Comparison of ENCODE assay signal across 8 cellular contexts in the genomic region with DNA sequence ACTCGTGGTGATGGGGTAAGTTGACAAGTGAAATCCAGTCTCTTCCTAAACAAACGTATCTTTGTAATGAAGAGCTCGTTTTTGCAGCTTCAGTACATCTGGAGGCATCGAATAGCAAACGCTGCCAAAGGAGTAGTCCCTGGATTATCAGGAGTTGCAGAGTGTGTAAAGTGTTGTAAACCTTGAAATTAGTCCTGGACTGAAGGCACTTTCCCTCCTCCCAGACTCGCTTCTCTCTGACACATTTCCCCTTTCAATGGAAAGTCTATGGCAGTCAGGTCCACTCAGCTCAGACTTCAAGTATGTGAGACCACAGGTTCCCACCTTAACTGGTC. TPM values are rescaled to one million over a fixed set of nuclear protein-coding genes. Genes with fewer than 3 reads are reported as not detected.
DNase-seq lines count a peak whose midpoint lies in the region; ATAC-seq and TF ChIP-seq lines count a peak whose summit lies in the region.

No MANE protein-coding gene starts in this region.

- H3K9ac ChIP-seq in GM23248 (no peak overlapping the region), skeletal muscle tissue (ENCODE audit: low read depth in 1 of 3, low read length in 3 of 3) (peak overlapping the region in 1 of 3 donors; percentile 65)

- peaks cover 11% of the 10 kb centered on the region for H3K9me3 Mint-ChIP-seq in glutamatergic neuron (ENCODE audit: unreplicated experiment)

- H3K79me2 ChIP-seq in GM23248 (ENCODE audit: insufficient read depth), result peaks cover 34% of the 10 kb centered on the region

- H3F3A ChIP-seq in GM23248 (ENCODE audit: insufficient read depth), result peaks cover 28% of the 10 kb centered on the region

- peak overlapping the region; percentile 69 for H3K4me2 ChIP-seq in GM23248 (ENCODE audit: unreplicated experiment)

- H3K27me3 ChIP-seq in GM23248 (replicated peaks; ENCODE audit: insufficient read depth) (no peaks in the 10 kb centered on the region), WERI-Rb-1 (ENCODE audit: insufficient read depth, low read depth, severe bottlenecking) (no peaks in the 10 kb centered on the region), skeletal muscle tissue (ENCODE audit: control insufficient read depth in 3 of 3, insufficient read depth in 3 of 3, low read length in 3 of 3) (peaks cover 4 to 22% (median 12%) of the 10 kb centered on the region in 3 donors)

- H3K27ac ChIP-seq in GM23248 (peak overlapping the region; percentile 62; the same call in 1 of the 2 replicates), WERI-Rb-1 (peak overlapping the region; percentile 96), skeletal muscle tissue (ENCODE audit: low read depth, low read length) (peak overlapping the region; percentile 59)

- H3K4me1 ChIP-seq in GM23248 (ENCODE audit: insufficient read depth) (peaks cover 40% of the 10 kb centered on the region), skeletal muscle tissue (ENCODE audit: control insufficient read depth in 3 of 3, insufficient read depth in 3 of 3, low read length in 3 of 3) (peaks cover 15 to 23% (median 15%) of the 10 kb centered on the region in 3 donors)

- peak overlapping the region; percentile 56; the same call in 1 of the 2 replicates for H2AFZ ChIP-seq in GM23248

- H3K4me3 Mint-ChIP-seq in glutamatergic neuron (ENCODE audit: unreplicated experiment), result peak overlapping the region; percentile 91

- H3K27me3 Mint-ChIP-seq in glutamatergic neuron (ENCODE audit: unreplicated experiment), result peaks cover 8% of the 10 kb centered on the region

- H3K36me3 Mint-ChIP-seq in glutamatergic neuron (ENCODE audit: unreplicated experiment), result no peaks in the 10 kb centered on the region

- ATAC-seq in HG02642 (IDR thresholded peaks at IDR 0.05; ENCODE audit: poor library complexity, unreplicated experiment), result no peak

- H3K36me3 ChIP-seq in GM23248 (ENCODE audit: low read depth), result no peaks in the 10 kb centered on the region
- H3K36me3 ChIP-seq in WERI-Rb-1, result peaks cover 15% of the 10 kb centered on the region
- no peaks in the 10 kb centered on the region for H3K36me3 ChIP-seq in skeletal muscle tissue (ENCODE audit: control insufficient read depth in 3 of 3, insufficient read depth in 3 of 3, low read length in 3 of 3)

- H4K20me1 ChIP-seq in GM23248 (ENCODE audit: insufficient read depth), result no peaks in the 10 kb centered on the region

- peaks cover 13% of the 10 kb centered on the region for H3K4me1 Mint-ChIP-seq in glutamatergic neuron (ENCODE audit: low read depth, unreplicated experiment)

- H3K9me2 ChIP-seq in GM23248 (ENCODE audit: insufficient read depth), result no peaks in the 10 kb centered on the region

- TF ChIP-seq CTCF in WERI-Rb-1 (IDR thresholded peaks at IDR 0.05; ENCODE audit: low read depth, low read length) (no peak), glutamatergic neuron (IDR thresholded peaks at IDR 0.05; ENCODE audit: partially characterized antibody, unreplicated experiment) (no peak)

- WGBS in GM23248 (ENCODE audit: low coverage in 1 of 2, low lambda C conversion rate in 2 of 2, missing lambda C conversion rate in 2 of 2), 2 experiments, result 7 to 13% methylated on average over 6 of the region's 6 CpGs

- no peak for DNase-seq in GM23248
- no peak for DNase-seq in WERI-Rb-1
- no peak for DNase-seq in glutamatergic neuron
- DNase-seq in NCI-H1694 (lab: John Stamatoyannopoulos, UW), result no peak
- DNase-seq in NCI-H345 treated with DMSO at 0.1 percent for 48 hours (lab: John Stamatoyannopoulos, UW; ENCODE audit: unreplicated experiment), result no peak
- no peak for DNase-seq in cerebellum (ENCODE audit: low spot score)

- H3K9me3 ChIP-seq in GM23248 (ENCODE audit: low read depth) (no peaks in the 10 kb centered on the region), WERI-Rb-1 (ENCODE audit: severe bottlenecking) (no peaks in the 10 kb centered on the region), skeletal muscle tissue (ENCODE audit: control insufficient read depth in 3 of 3, low read length in 3 of 3) (no peaks in the 10 kb centered on the region)

- H3K27ac Mint-ChIP-seq in glutamatergic neuron (ENCODE audit: unreplicated experiment), result no peak overlapping the region

- H3K4me3 ChIP-seq in GM23248 (peak overlapping the region; percentile 65), WERI-Rb-1 (ENCODE audit: low read depth, low read length) (peak overlapping the region; percentile 53), skeletal muscle tissue (ENCODE audit: low read length in 3 of 3) (peak overlapping the region; percentile 73 to 89 (median 81))

- in situ Hi-C loops in GM23248 (cut with MboI), result no loop called here

RNA-seq across cellular contexts. Expression of gene PBX3, which starts 1.5 kb away (rescaled TPM):
- total RNA-seq in GM23248 (2014; rRNA removed; shearing (Covaris generic)), result 27.4 and 30.9 TPM in 2 replicates
- polyA plus RNA-seq in GM23248 (2016; fragmentation: Nextera tagmentation; extraction: Ambion mirVana), result 13.4 and 14.5 TPM in 2 replicates
- 51.2 TPM for total RNA-seq in glutamatergic neuron (ENCODE audit: unreplicated experiment)
- 14.1 TPM for total RNA-seq in skeletal muscle tissue
- 123 TPM for total RNA-seq in cerebellum

RNA-seq across cellular contexts. Expression of gene MAPKAP1, which starts 38.6 kb away (rescaled TPM):
- total RNA-seq in GM23248 (2014; rRNA removed; shearing (Covaris generic)), result 74.5 and 75.1 TPM in 2 replicates
- 65.5 and 68.5 TPM in 2 replicates for polyA plus RNA-seq in GM23248 (2016; fragmentation: Nextera tagmentation; extraction: Ambion mirVana)
- total RNA-seq in glutamatergic neuron (ENCODE audit: unreplicated experiment) (59.6 TPM), skeletal muscle tissue (44.9 TPM), cerebellum (43.3 TPM)
